Comparison of ENCODE assay signal across 13 cellular contexts in genomic region chr4:25926473-25926872, GRCh38. TPM values are rescaled to one million over a fixed set of nuclear protein-coding genes. Genes with fewer than 3 reads are reported as not detected.
DNase-seq lines count a peak whose midpoint lies in the region; ATAC-seq, FAIRE-seq and TF ChIP-seq lines count a peak whose summit lies in the region.
"Had no signal": no experiment of that assay in that cellular context is flagged by ENCODE, and none has a peak within 500 bp of the region (broad histone marks: within the 10 kb centered on the region; RNA-seq: fewer than 3 reads in every experiment).

No MANE protein-coding gene starts in this region.

- no peak for TF ChIP-seq CTCF in K562 (IDR thresholded peaks at IDR 0.05 in 2 of 3, conservative IDR thresholded peaks at IDR 0.05 in 1 of 3; ENCODE audit: insufficient read depth in 2 of 3, low read depth in 1 of 3, low read length in 3 of 3)

- CTCF ChIA-PET in K562 (lab: Yijun Ruan, JAX; ENCODE audit: low intra/inter-chr PET ratio), result no interaction called here

- BruUV-seq in K562 (replicated peaks; lab: Mats Ljungman, UMichigan), result no TSS peak

- TF ChIP-seq POLR2A in K562 (conservative IDR thresholded peaks at IDR 0.05) (no peak), GM18505 (IDR thresholded peaks at IDR 0.05; ENCODE audit: borderline replicate concordance, extremely low read depth, insufficient read depth, insufficient read length) (no peak)

- peaks cover 14% of the 10 kb centered on the region; the same call in 2 of the 3 replicates for H3K36me3 ChIP-seq in K562 (ENCODE audit: control insufficient read depth, insufficient read depth, low read length)
- H3K36me3 ChIP-seq: left lung had no signal

- H3K27ac ChIP-seq in K562 (ENCODE audit: extremely low read depth, low read depth, low read length), result no peak overlapping the region
- H3K27ac ChIP-seq: 22Rv1, left lung had no signal

- DNase-seq in DMS 273 (lab: John Stamatoyannopoulos, UW; ENCODE audit: unreplicated experiment) (peak; percentile 7), DMS 273 treated with DMSO at 0.1 percent for 48 hours (lab: John Stamatoyannopoulos, UW) (no peak), DMS153 treated with DMSO at 0.1 percent for 48 hours (lab: John Stamatoyannopoulos, UW; ENCODE audit: unreplicated experiment) (peak; percentile 24), NCI-H510A treated with DMSO at 0.1 percent for 48 hours (lab: John Stamatoyannopoulos, UW) (peak; percentile 33), K562 (ENCODE audit: extremely low read depth in 1 of 4, low spot score in 3 of 4) (peak in 1 of 4 experiments; percentile 12), GF-D8 (lab: John Stamatoyannopoulos, UW) (no peak)
- DNase-seq: SIG-M5, T-helper 9 cell had no signal

- H3K4me1 ChIP-seq in K562 (replicated peaks in 1 of 2; ENCODE audit: control insufficient read depth in 2 of 2, insufficient read depth in 2 of 2, low read length in 2 of 2), result no peaks in the 10 kb centered on the region; a peak in 2 of 5 replicates

- TF ChIP-seq RAD21 in K562 (CRISPR knock-in tag; conservative IDR thresholded peaks at IDR 0.05 in 1 of 2, IDR thresholded peaks at IDR 0.05 in 1 of 2), result no peak

- 69% methylated on average over 2 of the region's 2 CpGs for WGBS in K562 (ENCODE audit: insufficient coverage, low coverage, missing lambda C conversion rate)

- H2AFZ ChIP-seq in K562 (ENCODE audit: low read depth, low read length), result no peak overlapping the region

- FAIRE-seq in K562 (lab: Jason Lieb, UNC), result no peak

- H3K4me3 ChIP-seq in K562, result no peak overlapping the region
- H3K4me3 ChIP-seq: left lung, tibial nerve had no signal

- no peak for TF ChIP-seq EP300 in K562 (IDR thresholded peaks at IDR 0.05; ENCODE audit: low read length)

- no peaks in the 10 kb centered on the region for H3K9me3 ChIP-seq in K562 (replicated peaks; ENCODE audit: control insufficient read depth, insufficient read depth, low read depth, low read length)
- H3K9me3 ChIP-seq: left lung, tibial nerve had no signal

- POLR2A ChIA-PET in K562 (lab: Yijun Ruan, JAX), result no interaction called here

- no peak overlapping the region for H3K4me2 ChIP-seq in K562 (ENCODE audit: insufficient read depth, low read length)

- H3K9ac ChIP-seq in K562 (ENCODE audit: insufficient read depth in 1 of 2, low read depth in 2 of 2, low read length in 2 of 2), result no peak overlapping the region

- H3K9me1 ChIP-seq in K562 (ENCODE audit: control insufficient read depth, insufficient read depth, low read length), result peaks cover 7% of the 10 kb centered on the region

- no peaks in the 10 kb centered on the region for H3K27me3 ChIP-seq in K562 (ENCODE audit: control insufficient read depth in 2 of 2, insufficient read depth in 2 of 2, low read length in 2 of 2)
- H3K27me3 ChIP-seq: left lung, tibial nerve had no signal

- intact Hi-C loops in K562 (cut with micrococcal nuclease), result loop anchor here (5.0 kb wide), 1 partner anchor 101 kb away; no protein-coding TSS in a partner anchor

- peaks cover 5% of the 10 kb centered on the region; the same call in 1 of the 3 replicates for H3K79me2 ChIP-seq in K562 (ENCODE audit: control insufficient read depth, insufficient read depth, low read length)

- in situ Hi-C loops in K562 (cut with MboI), result no loop called here

- peaks cover 6% of the 10 kb centered on the region for H4K20me1 ChIP-seq in K562 (replicated peaks; ENCODE audit: control insufficient read depth, insufficient read depth, low read length)

- ATAC-seq in K562 (no peak), GM18505 (IDR thresholded peaks at IDR 0.05; ENCODE audit: unreplicated experiment) (no peak), HG02938 (IDR thresholded peaks at IDR 0.05; ENCODE audit: unreplicated experiment) (no peak)

TF ChIP-seq in K562, 482 proteins besides CTCF, POLR2A, EP300 and RAD21:
- TF ChIP-seq NFIX (CRISPR knock-in tag; IDR thresholded peaks at IDR 0.05; ENCODE audit: low read depth), result peak; percentile 66
- TF ChIP-seq NFIC (IDR thresholded peaks at IDR 0.05), result peak; percentile 88
- no peak for TF ChIP-seq ZNF589 (CRISPR knock-in tag; IDR thresholded peaks at IDR 0.05; ENCODE audit: low read depth)

RNA-seq across cellular contexts. Expression of gene SMIM20, which starts 12.5 kb away (rescaled TPM):
- 3.3 and 12.6 TPM in 2 replicates for total RNA-seq in K562 (2011; cell fraction: chromatin; rRNA removed; ENCODE audit: low replicate concordance)
- total RNA-seq in K562 (2011; cell fraction: nucleolus; rRNA removed), result 6.4 and 7.0 TPM in 2 replicates
- 10.3 and 13.6 TPM in 2 replicates for total RNA-seq in K562 (2011; cell fraction: nucleoplasm; rRNA removed)
- total RNA-seq in K562 (2014; rRNA removed) (25.8 and 28.0 TPM in 2 replicates), K562 (2014; rRNA removed; fragmentation: Illumina TruSeq; extraction: Trizol) (36.5 and 38.9 TPM in 2 replicates), K562 (2015; rRNA removed; fragmentation: Illumina TruSeq; extraction: Trizol) (33.0 and 36.4 TPM in 2 replicates), K562 (2021) (25.1 and 29.9 TPM in 2 replicates)
- polyA plus RNA-seq in K562 (2011; rRNA removed) (29.2 and 45.1 TPM in 2 replicates), K562 (2014; fragmentation: Illumina TruSeq; extraction: Trizol) (26.0 and 33.7 TPM in 2 replicates), K562 (2014; fragmentation: Nextera tagmentation; extraction: Ambion mirVana) (10 to 100 TPM; 50.7 to 51.0 TPM), K562 (2014; rRNA removed) (36.9 and 46.3 TPM in 2 replicates)
- polyA plus RNA-seq in K562 (2011; cell fraction: cytosol; rRNA removed), result 10.0 and 16.1 TPM in 2 replicates
- 6.0 and 10.8 TPM in 2 replicates for polyA plus RNA-seq in K562 (2011; cell fraction: nucleus; rRNA removed)
- polyA plus RNA-seq in K562 (2012), result 30.2 and 36.9 TPM in 2 replicates
- 8.2 and 9.4 TPM in 2 replicates for polyA minus RNA-seq in K562 (2011; rRNA and poly(A)+ RNA removed)
- 5.6 and 7.2 TPM in 2 replicates for polyA minus RNA-seq in K562 (2011; cell fraction: cytosol; rRNA and poly(A)+ RNA removed)
- polyA minus RNA-seq in K562 (2011; cell fraction: nucleus; rRNA and poly(A)+ RNA removed), result 2.3 and 3.6 TPM in 2 replicates

Comparison
In these comparisons a context has a peak if more than half of its experiments do, and no peak if none do; other contexts are left out.
1. DNase-seq: peak in DMS 273 (single experiment), DMS153 treated with DMSO at 0.1 percent for 48 hours (single experiment) and NCI-H510A treated with DMSO at 0.1 percent for 48 hours (single experiment); none in DMS 273 treated with DMSO at 0.1 percent for 48 hours (single experiment) and GF-D8 (single experiment).